In the genomic region with DNA sequence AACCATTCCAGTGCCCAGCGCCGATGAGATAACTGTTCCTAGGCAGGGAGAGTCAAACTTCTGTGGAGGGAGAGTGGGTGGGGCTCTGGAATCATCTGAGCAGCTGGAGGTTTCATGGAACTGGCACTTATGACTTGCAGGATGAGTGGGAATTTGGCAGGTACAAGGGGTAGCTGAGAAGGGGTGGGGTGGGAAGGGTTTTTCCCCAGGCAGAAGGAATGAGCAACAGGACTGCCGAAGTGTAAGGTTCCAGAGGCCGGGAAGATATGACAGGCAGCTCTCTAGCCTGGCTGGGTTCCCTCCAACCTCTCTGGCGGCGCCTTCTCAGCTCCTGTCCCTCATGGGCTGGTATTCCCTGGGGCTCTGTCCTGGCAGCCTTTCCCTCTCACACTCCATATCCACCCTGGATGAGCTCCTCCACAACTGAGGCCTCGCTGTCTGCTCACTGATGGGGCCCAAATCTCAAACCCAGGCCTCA, we compare ENCODE assay signal across 1 cellular context.
TF ChIP-seq lines count a peak whose summit lies in the region.

No MANE protein-coding gene starts in this region.

TF ChIP-seq in IMR-90, 13 proteins besides CTCF, POLR2A, EP300 and RAD21 (continued from another document):
- TF ChIP-seq MAFK (IDR thresholded peaks at IDR 0.05; ENCODE audit: low read depth, low read length) (no peak), FOS (IDR thresholded peaks at IDR 0.05; ENCODE audit: low read depth, low read length) (no peak), BHLHE40 (IDR thresholded peaks at IDR 0.05; ENCODE audit: low read depth, low read length) (no peak), MXI1 (IDR thresholded peaks at IDR 0.05; ENCODE audit: borderline replicate concordance, low read depth, low read length) (no peak), CEBPB (IDR thresholded peaks at IDR 0.05; ENCODE audit: low read depth, low read length) (no peak), NFE2L2 (IDR thresholded peaks at IDR 0.05; ENCODE audit: low read depth, low read length) (no peak), RFX5 (IDR thresholded peaks at IDR 0.05; ENCODE audit: low read depth, low read length) (no peak), CHD1 (IDR thresholded peaks at IDR 0.05; ENCODE audit: low read depth, low read length) (no peak)
